ENCODE assay signal across 1 cellular context in genomic region chr4:172153694-172154093, GRCh38.
TF ChIP-seq lines count a peak whose summit lies in the region.

No MANE protein-coding gene starts in this region.

TF ChIP-seq in HepG2, 621 proteins besides CTCF, POLR2A, EP300 and RAD21 (continued from another document):
- TF ChIP-seq KLF9 (CRISPR knock-in tag; IDR thresholded peaks at IDR 0.05; ENCODE audit: low read depth) (no peak), SUZ12 (IDR thresholded peaks at IDR 0.05; ENCODE audit: low read depth, low read length) (no peak), THYN1 (CRISPR knock-in tag; IDR thresholded peaks at IDR 0.05; ENCODE audit: borderline replicate concordance, low read depth) (no peak), ZNF891 (CRISPR knock-in tag; IDR thresholded peaks at IDR 0.05) (no peak)
